ENCODE assay signal across 22 cellular contexts in the genomic region with DNA sequence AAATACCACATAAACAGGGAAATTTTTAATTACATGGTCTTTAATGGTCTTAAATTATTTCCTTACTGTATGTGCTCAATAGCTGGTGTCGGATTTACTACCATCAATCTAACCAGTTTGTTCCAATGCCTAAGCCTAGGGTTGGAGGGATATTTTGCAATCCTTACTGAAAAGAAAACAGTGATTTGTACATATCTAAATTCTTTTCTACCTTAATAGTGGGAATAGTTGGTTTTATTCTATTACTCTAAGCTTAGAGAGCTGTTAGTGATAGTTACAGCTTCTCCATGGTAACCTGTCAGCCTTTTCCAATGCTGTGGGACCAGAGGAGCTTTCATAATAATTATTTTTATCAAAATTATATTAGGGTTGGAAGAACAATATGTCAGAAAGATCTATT.
"Had no signal": no experiment of that assay in that cellular context is flagged by ENCODE, and none has a peak within 500 bp of the region (broad histone marks: within the 10 kb centered on the region; RNA-seq: fewer than 3 reads in every experiment).

No MANE protein-coding gene starts in this region.

- H3K4me3 ChIP-seq: ascending aorta, esophagus squamous epithelium, lung, pancreas, SK-N-MC, skin epidermis, tibial nerve had no signal

- H3K9me3 ChIP-seq: ascending aorta, esophagus squamous epithelium, pancreas, tibial nerve had no signal

- H3K36me3 ChIP-seq: ascending aorta, esophagus squamous epithelium, pancreas, tibial nerve had no signal

- H3K27me3 ChIP-seq: ascending aorta, esophagus squamous epithelium, pancreas, tibial nerve had no signal

- H3K4me3 Mint-ChIP-seq: immature natural killer cell, naive B cell had no signal

- H3K4me1 Mint-ChIP-seq: immature natural killer cell, naive B cell had no signal

- H3K36me3 Mint-ChIP-seq: immature natural killer cell, naive B cell had no signal

- H3K27ac Mint-ChIP-seq: immature natural killer cell, naive B cell had no signal

- H3K9me3 Mint-ChIP-seq: immature natural killer cell had no signal

- DNase-seq: activated CD4-positive, alpha-beta T cell treated with anti-CD3 and anti-CD28 coated beads, Interleukin-2, amount 50 U/mL, for 4 hours; activated CD4-positive, CD25-positive, alpha-beta regulatory T cell treated with anti-CD3 and anti-CD28 coated beads, Interleukin-2, amount 50 U/mL, for 72 hours; activated naive CD4-positive, alpha-beta T cell treated with Interleukin-2 at 50 U/mL for 16 hours; activated T-cell treated with anti-CD3 and anti-CD28 coated beads for 4 hours; effector CD4-positive, alpha-beta T cell; esophagus squamous epithelium; head of caudate nucleus; immature natural killer cell; naive B cell; pancreas; retina; stimulated activated CD4-positive, alpha-beta T cell treated with anti-CD3 and anti-CD28 coated beads, Interleukin-15, amount 100 ng/mL, for 24 hours; stimulated activated CD4-positive, alpha-beta T cell treated with anti-CD3 and anti-CD28 coated beads, Interleukin-4, amount 100 ng/mL, for 24 hours; stimulated activated naive CD4-positive, alpha-beta T cell; substantia nigra; T-helper 1 cell; T1000 had no signal
